ENCODE assay signal across 22 cellular contexts in genomic region chr3:10303105-10303504, GRCh38. TPM values are rescaled to one million over a fixed set of nuclear protein-coding genes. Genes with fewer than 3 reads are reported as not detected.
DNase-seq lines count a peak whose midpoint lies in the region; ATAC-seq, FAIRE-seq and TF ChIP-seq lines count a peak whose summit lies in the region.
"Had no signal": no experiment of that assay in that cellular context is flagged by ENCODE, and none has a peak within 500 bp of the region (broad histone marks: within the 10 kb centered on the region; RNA-seq: fewer than 3 reads in every experiment).

No MANE protein-coding gene starts in this region.

- 94 to 95% methylated on average over 9 of the region's 9 CpGs for WGBS in endodermal cell (ENCODE audit: insufficient coverage in 1 of 2, insufficient read length in 1 of 2), 2 experiments
- 94 to 95% methylated on average over 9 of the region's 9 CpGs for WGBS in sigmoid colon, 2 donors

- POLR2A ChIA-PET in Panc1 (lab: Charles Lee) = no interaction called here

- no peak overlapping the region for H2AFZ ChIP-seq in neural progenitor cell (replicated peaks)

- H3K27ac ChIP-seq in Panc1 (ENCODE audit: low read length) (no peak overlapping the region), endodermal cell (ENCODE audit: low read depth, low read length) (no peak overlapping the region), neural progenitor cell (no peak overlapping the region), sigmoid colon (no peak overlapping the region)

- CTCF ChIA-PET in Panc1 (lab: Charles Lee) = no interaction called here

- TF ChIP-seq CTCF in Panc1 (IDR thresholded peaks at IDR 0.05) = no peak
- no peak for TF ChIP-seq CTCF in endodermal cell (conservative IDR thresholded peaks at IDR 0.05)
- no peak for TF ChIP-seq CTCF in neural progenitor cell (IDR thresholded peaks at IDR 0.05)
- TF ChIP-seq CTCF in sigmoid colon (IDR thresholded peaks at IDR 0.05) = no peak

- H3K9me3 ChIP-seq in Panc1 (ENCODE audit: control insufficient read depth, insufficient read depth, low read depth, low read length) (no peaks in the 10 kb centered on the region), endodermal cell (ENCODE audit: control insufficient read depth, low read length) (no peaks in the 10 kb centered on the region), neural progenitor cell (ENCODE audit: low read depth) (no peaks in the 10 kb centered on the region), sigmoid colon (no peaks in the 10 kb centered on the region)
- H3K9me3 ChIP-seq: BLaER1 treated with 17β-estradiol and CSF1 and Interleukin-3, amounts not matched to agents 10 nM and 100 nM had no signal

- peak; percentile 60 for DNase-seq in activated effector memory CD4-positive, alpha-beta T cell treated with anti-CD3 and anti-CD28 coated beads, Interleukin-2, amount 50 U/mL, for 16 hours
- DNase-seq in activated effector memory CD4-positive, alpha-beta T cell treated with Interleukin-2 at 50 U/mL for 16 hours = no peak
- no peak for DNase-seq in Panc1 (ENCODE audit: low read depth, low spot score)
- DNase-seq in endodermal cell = peak; percentile 40
- DNase-seq in neural progenitor cell (ENCODE audit: low spot score) = no peak
- DNase-seq in GM19239 (ENCODE audit: insufficient read length, low spot score) = no peak
- no peak for DNase-seq in DMS 273 treated with DMSO at 0.1 percent for 48 hours (lab: John Stamatoyannopoulos, UW)
- no peak for DNase-seq in sigmoid colon
- DNase-seq: Calu3; CD8-positive, alpha-beta T cell; DMS53; DND-41; EL; GOT3; H7; HFFc6 had no signal

- H3F3A ChIP-seq in neural progenitor cell (ENCODE audit: low read depth) = no peaks in the 10 kb centered on the region

- H3K27me3 Mint-ChIP-seq in endodermal cell (ENCODE audit: insufficient read depth) = no peaks in the 10 kb centered on the region
- peaks cover 8% of the 10 kb centered on the region for H3K27me3 Mint-ChIP-seq in neural progenitor cell (ENCODE audit: insufficient read depth, low read depth)
- H3K27me3 Mint-ChIP-seq: B cell had no signal

- H4K20me1 ChIP-seq in neural progenitor cell (ENCODE audit: low read depth) = no peaks in the 10 kb centered on the region

- peaks cover 82% of the 10 kb centered on the region for H3K36me3 Mint-ChIP-seq in endodermal cell (ENCODE audit: low read depth)
- peaks cover 30% of the 10 kb centered on the region for H3K36me3 Mint-ChIP-seq in neural progenitor cell

- H3K36me3 ChIP-seq in Panc1 (ENCODE audit: control insufficient read depth, insufficient read depth, low read length) (no peaks in the 10 kb centered on the region; the same call in 1 of the 2 replicates), endodermal cell (ENCODE audit: control insufficient read depth, insufficient read depth, low read length) (peaks cover 93% of the 10 kb centered on the region), neural progenitor cell (no peaks in the 10 kb centered on the region), sigmoid colon (peaks cover 38 to 94% (median 67%) of the 10 kb centered on the region in 4 donors)

- H3K9ac ChIP-seq in endodermal cell (ENCODE audit: extremely low read depth, low read length, poor library complexity, severe bottlenecking) = no peak overlapping the region
- no peak overlapping the region for H3K9ac ChIP-seq in neural progenitor cell
- H3K9ac ChIP-seq: BLaER1 treated with 17β-estradiol and CSF1 and Interleukin-3, amounts not matched to agents 10 nM and 100 nM had no signal

- H3K4me1 ChIP-seq in Panc1 (ENCODE audit: control insufficient read depth, insufficient read depth, low read length) (no peaks in the 10 kb centered on the region), endodermal cell (ENCODE audit: control insufficient read depth, insufficient read depth, low read length) (no peaks in the 10 kb centered on the region), neural progenitor cell (no peaks in the 10 kb centered on the region), sigmoid colon (no peaks in the 10 kb centered on the region)

- no peak overlapping the region for H3K4me2 ChIP-seq in neural progenitor cell
- H3K4me2 ChIP-seq: BLaER1 treated with 17β-estradiol and CSF1 and Interleukin-3, amounts not matched to agents 10 nM and 100 nM had no signal

- ATAC-seq in Panc1 = 0 out of 2 replicates have a peak, but pooled peaks have one; percentile 6
- ATAC-seq: CD8-positive, alpha-beta T cell; GM12878 had no signal

- TF ChIP-seq EP300 in sigmoid colon (IDR thresholded peaks at IDR 0.05) = no peak

- in situ Hi-C loops in Panc1 (cut with HindIII; ENCODE audit: low pct_unique_long_range_greater_than_20kb, low sequenced_read_pairs) = no loop called here

- FAIRE-seq in GM19239 (lab: Jason Lieb, UNC) = no peak
- FAIRE-seq: GM12878, GM18507 had no signal

- H3K27ac Mint-ChIP-seq in endodermal cell = no peak overlapping the region
- H3K27ac Mint-ChIP-seq in neural progenitor cell = peak overlapping the region; percentile 57
- H3K27ac Mint-ChIP-seq: B cell; CD8-positive, alpha-beta T cell; HFFc6 had no signal

- no peaks in the 10 kb centered on the region for H3K9me3 Mint-ChIP-seq in endodermal cell
- no peaks in the 10 kb centered on the region for H3K9me3 Mint-ChIP-seq in neural progenitor cell
- H3K9me3 Mint-ChIP-seq: CD8-positive, alpha-beta T cell; HFFc6 had no signal

- H3K79me2 ChIP-seq in neural progenitor cell (ENCODE audit: low read depth) = no peaks in the 10 kb centered on the region

- H3K4me3 ChIP-seq in Panc1 (ENCODE audit: low read depth in 2 of 2, low read length in 2 of 2) (no peak overlapping the region), endodermal cell (ENCODE audit: low read length) (no peak overlapping the region), neural progenitor cell (no peak overlapping the region), sigmoid colon (no peak overlapping the region)
- H3K4me3 ChIP-seq: BLaER1 treated with 17β-estradiol and CSF1 and Interleukin-3, amounts not matched to agents 10 nM and 100 nM; GM12878 had no signal

- H3K4me1 Mint-ChIP-seq in endodermal cell = no peaks in the 10 kb centered on the region
- H3K4me1 Mint-ChIP-seq in neural progenitor cell = no peaks in the 10 kb centered on the region

- H3K27me3 ChIP-seq in Panc1 (ENCODE audit: control insufficient read depth, insufficient read depth, low read length) (no peaks in the 10 kb centered on the region), endodermal cell (ENCODE audit: control insufficient read depth, insufficient read depth, low read length, poor library complexity, severe bottlenecking) (no peaks in the 10 kb centered on the region), neural progenitor cell (no peaks in the 10 kb centered on the region), sigmoid colon (no peaks in the 10 kb centered on the region)
- H3K27me3 ChIP-seq: BLaER1 treated with 17β-estradiol and CSF1 and Interleukin-3, amounts not matched to agents 10 nM and 100 nM had no signal

- TF ChIP-seq POLR2A in sigmoid colon (IDR thresholded peaks at IDR 0.05) = no peak

- BruUV-seq in Panc1 (replicated peaks; lab: Mats Ljungman, UMichigan) = no TSS peak

- intact Hi-C loops in Panc1 (cut with micrococcal nuclease; ENCODE audit: unreplicated experiment) (no loop called here), sigmoid colon (cut with DNase I) (no loop called here)

- H3K4me3 Mint-ChIP-seq in endodermal cell = no peak overlapping the region
- no peak overlapping the region for H3K4me3 Mint-ChIP-seq in neural progenitor cell
- H3K4me3 Mint-ChIP-seq: B cell; CD8-positive, alpha-beta T cell; HFFc6 had no signal

RNA-seq across cellular contexts. Expression of gene GHRL, which starts 10.4 kb away (rescaled TPM):
- total RNA-seq in Panc1 (2021; ENCODE audit: unreplicated experiment) (not detected), endodermal cell (not detected), neural progenitor cell (ENCODE audit: low replicate concordance) (not detected in 2 replicates), sigmoid colon (under 1 TPM in 2 of 4 donors, not detected in 2; 0.54 to 0.71 TPM)
- 0.69 TPM for polyA plus RNA-seq in Panc1 (2012; ENCODE audit: insufficient read length)
- 0.36 TPM for polyA plus RNA-seq in endodermal cell (2013, experiment 1 of 2)
- not detected for polyA plus RNA-seq in endodermal cell (2013, experiment 2 of 2)
- polyA plus RNA-seq in sigmoid colon = 1 to 10 TPM in 1 of 3 donors, not detected in 2; 1.5 TPM
- total RNA-seq: A172, G401, H7 had no signal

RNA-seq across cellular contexts. Expression of gene SEC13, which starts 17.8 kb away (rescaled TPM):
- 81.4 TPM for total RNA-seq in Panc1 (2021; ENCODE audit: unreplicated experiment)
- 113 TPM for polyA plus RNA-seq in Panc1 (2012; ENCODE audit: insufficient read length)
- 100 to 1,000 TPM; 140 to 142 TPM for total RNA-seq in endodermal cell
- polyA plus RNA-seq in endodermal cell (2013, experiment 1 of 2) = 118 TPM
- polyA plus RNA-seq in endodermal cell (2013, experiment 2 of 2) = 117 TPM
- total RNA-seq in neural progenitor cell (ENCODE audit: low replicate concordance) = 61.2 and 91.2 TPM in 2 replicates
- 10 to 100 TPM; 53.5 to 87.2 (median 67.1) TPM for total RNA-seq in sigmoid colon
- 100 to 1,000 TPM; 125 to 178 (median 134) TPM for polyA plus RNA-seq in sigmoid colon

RNA-seq across cellular contexts. Expression of gene TATDN2, which starts 54.8 kb away (rescaled TPM):
- total RNA-seq in Panc1 (2021; ENCODE audit: unreplicated experiment) (30.4 TPM), endodermal cell (10 to 100 TPM; 34.0 to 34.1 TPM), neural progenitor cell (ENCODE audit: low replicate concordance) (11.7 and 14.9 TPM in 2 replicates), sigmoid colon (10 to 100 TPM; 11.2 to 23.3 (median 12.6) TPM)
- 19.4 TPM for polyA plus RNA-seq in Panc1 (2012; ENCODE audit: insufficient read length)
- polyA plus RNA-seq in endodermal cell (2013, experiment 1 of 2) = 18.5 TPM
- polyA plus RNA-seq in endodermal cell (2013, experiment 2 of 2) = 16.3 TPM
- 10 to 100 TPM; 13.4 to 25.7 (median 17.4) TPM for polyA plus RNA-seq in sigmoid colon

Comparison
In these comparisons a context has a peak if more than half of its experiments do, and no peak if none do; other contexts are left out.
1. DNase-seq: peak in activated effector memory CD4-positive, alpha-beta T cell treated with anti-CD3 and anti-CD28 coated beads, Interleukin-2, amount 50 U/mL, for 16 hours (single experiment) and endodermal cell (single experiment); none in activated effector memory CD4-positive, alpha-beta T cell treated with Interleukin-2 at 50 U/mL for 16 hours (single experiment), Panc1 (single experiment), neural progenitor cell (single experiment), GM19239 (single experiment), DMS 273 treated with DMSO at 0.1 percent for 48 hours (single experiment) and sigmoid colon (single experiment).